8 cellular contexts compared by ENCODE assay signal in the genomic region with DNA sequence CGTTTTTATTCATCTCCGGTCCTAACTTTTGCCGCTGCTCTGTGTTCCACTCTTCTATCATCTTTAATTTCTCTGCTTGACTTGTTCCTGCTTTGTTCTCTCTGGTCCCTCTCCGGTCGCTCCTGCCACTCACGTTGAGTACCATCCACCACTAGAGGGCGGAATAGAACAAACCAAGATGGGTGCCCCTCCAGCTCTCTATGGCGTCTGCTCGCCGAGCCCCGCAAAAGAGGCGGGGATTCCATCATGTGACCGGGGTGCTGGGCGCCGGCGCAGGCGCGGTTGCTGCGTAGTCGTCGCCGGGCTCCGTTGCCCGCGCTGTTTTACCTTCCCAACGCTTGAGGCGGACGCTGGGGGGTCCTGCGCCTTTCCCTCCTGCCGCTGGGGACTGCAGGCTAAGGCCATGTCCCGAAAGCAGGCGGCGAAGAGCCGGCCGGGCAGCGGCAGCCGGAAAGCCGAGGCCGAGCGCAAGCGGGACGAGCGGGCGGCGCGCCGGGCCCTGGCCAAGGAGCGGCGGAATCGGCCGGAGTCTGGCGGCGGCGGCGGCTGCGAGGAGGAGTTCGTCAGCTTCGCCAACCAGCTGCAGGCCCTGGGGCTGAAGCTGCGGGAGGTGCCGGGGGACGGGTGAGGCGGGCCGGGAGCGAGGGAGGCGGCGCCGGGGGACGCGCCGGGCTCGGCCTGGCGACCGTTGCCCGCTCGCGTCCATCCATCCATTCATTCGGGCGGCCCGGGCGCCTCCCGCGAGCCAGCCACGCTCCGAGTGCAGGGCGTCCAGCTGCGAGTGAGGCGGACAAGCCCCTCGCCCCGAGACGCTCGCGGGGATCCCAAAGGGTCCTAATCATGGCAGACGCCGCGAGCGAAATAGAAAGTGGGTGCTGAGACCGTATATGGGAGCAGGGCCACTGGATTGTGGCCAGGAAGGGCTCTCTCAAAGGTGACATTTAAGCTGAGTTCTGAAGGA. TPM values are rescaled to one million over a fixed set of nuclear protein-coding genes. Genes with fewer than 3 reads are reported as not detected.
DNase-seq lines count a peak whose midpoint lies in the region; TF ChIP-seq lines count a peak whose summit lies in the region.

A gene with protein sequence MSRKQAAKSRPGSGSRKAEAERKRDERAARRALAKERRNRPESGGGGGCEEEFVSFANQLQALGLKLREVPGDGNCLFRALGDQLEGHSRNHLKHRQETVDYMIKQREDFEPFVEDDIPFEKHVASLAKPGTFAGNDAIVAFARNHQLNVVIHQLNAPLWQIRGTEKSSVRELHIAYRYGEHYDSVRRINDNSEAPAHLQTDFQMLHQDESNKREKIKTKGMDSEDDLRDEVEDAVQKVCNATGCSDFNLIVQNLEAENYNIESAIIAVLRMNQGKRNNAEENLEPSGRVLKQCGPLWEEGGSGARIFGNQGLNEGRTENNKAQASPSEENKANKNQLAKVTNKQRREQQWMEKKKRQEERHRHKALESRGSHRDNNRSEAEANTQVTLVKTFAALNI (plus strand): TSS at position 285 of the 961 bp plus-strand sequence. CDS start 119 bp downstream, at position 404.

- no peaks in the 10 kb centered on the region for H3K36me3 Mint-ChIP-seq in neural crest cell (ENCODE audit: low read depth)

- H3K27me3 ChIP-seq in HAP-1 (ENCODE audit: low read depth) (no peaks in the 10 kb centered on the region), MG63 (no peaks in the 10 kb centered on the region), stomach smooth muscle (ENCODE audit: control insufficient read depth in 1 of 2, insufficient read depth in 2 of 2, low read length in 2 of 2) (peaks cover 0 to 2% of the 10 kb centered on the region in 2 donors)

- H3K9me3 ChIP-seq in HAP-1 (no peaks in the 10 kb centered on the region), MG63 (no peaks in the 10 kb centered on the region), stomach smooth muscle (ENCODE audit: control insufficient read depth in 2 of 2, low read length in 2 of 2) (no peaks in the 10 kb centered on the region)

- H3K27ac Mint-ChIP-seq in neural crest cell (ENCODE audit: unreplicated experiment) = peak within 1 kb of the TSS; percentile 82

- peak within 1 kb of the TSS; percentile 72 for H3K4me3 Mint-ChIP-seq in neural crest cell

- no peaks in the 10 kb centered on the region for H3K27me3 Mint-ChIP-seq in neural crest cell (ENCODE audit: low read depth)

- peak within 1 kb of the TSS; percentile 56 to 93 for H3K9ac ChIP-seq in stomach smooth muscle (ENCODE audit: low read length in 2 of 2)

- peak within 1 kb of the TSS; percentile 84 for H3K27ac ChIP-seq in stomach smooth muscle (ENCODE audit: low read length)

- H3K9me3 Mint-ChIP-seq in neural crest cell = peaks cover 3% of the 10 kb centered on the region

- H3K4me1 ChIP-seq in HAP-1 = peaks cover 14% of the 10 kb centered on the region
- H3K4me1 ChIP-seq in stomach smooth muscle (ENCODE audit: control insufficient read depth, insufficient read depth, low read length) = peaks cover 20% of the 10 kb centered on the region

- in situ Hi-C loops in HAP-1 (cut with MboI; ENCODE audit: low sequenced_read_pairs) = no loop called here

- H3K36me3 ChIP-seq in HAP-1 (replicated peaks) (peaks cover 5% of the 10 kb centered on the region; the same call in 1 of the 2 replicates), MG63 (peaks cover 18% of the 10 kb centered on the region), stomach smooth muscle (ENCODE audit: control insufficient read depth in 2 of 2, insufficient read depth in 2 of 2, low read length in 2 of 2) (peaks cover 0 to 1% of the 10 kb centered on the region in 2 donors)

- TF ChIP-seq CTCF in fibroblast of villous mesenchyme (IDR thresholded peaks at IDR 0.05; ENCODE audit: insufficient read depth, low read depth, low read length) = peak; percentile 84
- peak; percentile 92 for TF ChIP-seq CTCF in neural crest cell (conservative IDR thresholded peaks at IDR 0.05)

- H3K4me1 Mint-ChIP-seq in neural crest cell = peaks cover 33% of the 10 kb centered on the region

- DNase-seq in GDM1 (lab: John Stamatoyannopoulos, UW) (peak; percentile 93), HAP-1 (ENCODE audit: low spot score in 2 of 2) (peak; percentile 96), MG63 (peak; percentile 93), SHP77 treated with DMSO at 0.1 percent for 48 hours (lab: John Stamatoyannopoulos, UW) (peak; percentile 95), activated gamma-delta T cell (lab: John Stamatoyannopoulos, UW) (peak; percentile 89), fibroblast of villous mesenchyme (ENCODE audit: low read depth) (peak; percentile 98), neural crest cell (ENCODE audit: low read depth, low spot score) (peak; percentile 93)

- H3K4me3 ChIP-seq in HAP-1 (peak within 1 kb of the TSS; percentile 65), MG63 (peak within 1 kb of the TSS; percentile 82), fibroblast of villous mesenchyme (ENCODE audit: low read depth, low read length) (peak within 1 kb of the TSS; percentile 90), stomach smooth muscle (ENCODE audit: low read length in 2 of 2) (peak within 1 kb of the TSS; percentile 88 to 91)

RNA-seq across cellular contexts. Expression of the gene that starts here (rescaled TPM):
- 3.5 and 4.1 TPM in 2 replicates for total RNA-seq in MG63 (2014; rRNA removed; shearing (Covaris generic); ENCODE audit: low replicate concordance)
- 3.5 and 13.4 TPM in 2 replicates for total RNA-seq in fibroblast of villous mesenchyme
- total RNA-seq in neural crest cell = 23.3 and 23.5 TPM in 2 replicates

Comparison
In these comparisons a context has a peak if more than half of its experiments do, and no peak if none do; other contexts are left out.
1. Peak in every context shown above with its lines: DNase-seq, H3K4me3 ChIP-seq and H3K27ac ChIP-seq.